In the genomic region with DNA sequence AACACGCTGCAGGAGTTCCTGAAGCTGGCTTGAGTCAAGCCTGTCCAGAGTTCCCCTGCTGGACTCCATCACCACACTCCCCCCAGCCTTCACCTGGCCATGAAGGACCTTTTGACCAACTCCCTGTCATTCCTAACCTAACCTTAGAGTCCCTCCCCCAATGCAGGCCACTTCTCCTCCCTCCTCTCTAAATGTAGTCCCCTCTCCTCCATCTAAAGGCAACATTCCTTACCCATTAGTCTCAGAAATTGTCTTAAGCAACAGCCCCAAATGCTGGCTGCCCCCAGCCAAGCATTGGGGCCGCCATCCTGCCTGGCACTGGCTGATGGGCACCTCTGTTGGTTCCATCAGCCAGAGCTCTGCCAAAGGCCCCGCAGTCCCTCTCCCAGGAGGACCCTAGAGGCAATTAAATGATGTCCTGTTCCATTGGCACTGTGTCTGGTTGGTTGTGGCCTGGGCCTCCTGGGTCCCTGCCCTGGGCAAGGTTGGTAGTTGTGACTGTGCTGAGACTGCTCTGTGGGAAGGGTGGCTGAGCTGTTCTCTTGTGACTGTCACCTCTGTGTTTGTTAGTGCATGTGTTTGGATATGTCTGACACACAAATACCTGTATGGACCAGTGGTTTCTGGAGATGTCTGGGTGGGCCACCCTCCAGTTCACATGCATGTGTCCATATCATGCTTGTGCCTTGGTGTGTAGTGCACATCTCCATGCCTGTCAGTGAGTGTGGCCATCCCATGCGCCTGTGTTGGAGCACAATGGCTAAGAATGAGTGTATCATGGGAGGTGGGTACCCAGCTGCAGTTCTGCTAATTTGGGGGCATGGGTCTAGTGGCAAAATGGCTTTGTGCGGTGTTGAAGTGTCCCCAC, we compare ENCODE assay signal across 9 cellular contexts. TPM values are rescaled to one million over a fixed set of nuclear protein-coding genes. Genes with fewer than 3 reads are reported as not detected.
A peak's percentile ranks its signal among the peaks of the same experiment; 100 is the strongest.
DNase-seq lines count a peak whose midpoint lies in the region; ATAC-seq and TF ChIP-seq lines count a peak whose summit lies in the region.
"Had no signal": no experiment of that assay in that cellular context is flagged by ENCODE, and none has a peak within 500 bp of the region (broad histone marks: within the 10 kb centered on the region; RNA-seq: fewer than 3 reads in every experiment).

No MANE protein-coding gene starts in this region.

- H2AK5ac ChIP-seq in trophoblast cell (ENCODE audit: low read length): no peak overlapping the region

- no peak overlapping the region for H3K4ac ChIP-seq in trophoblast cell (ENCODE audit: low read depth, low read length)

- no peak overlapping the region for H3K14ac ChIP-seq in trophoblast cell (ENCODE audit: low read length)

- no peak overlapping the region for H4K91ac ChIP-seq in trophoblast cell (ENCODE audit: low read depth, low read length)

- peak overlapping the region; percentile 87 for H3K4me3 Mint-ChIP-seq in endothelial cell (ENCODE audit: unreplicated experiment)

- H3K27me3 ChIP-seq in GM06990 (replicated peaks; ENCODE audit: control insufficient read depth, insufficient read depth, low read length) (no peaks in the 10 kb centered on the region), PC-3 (ENCODE audit: low read length) (no peaks in the 10 kb centered on the region), trophoblast cell (ENCODE audit: insufficient read depth, low read length) (no peaks in the 10 kb centered on the region)
- H3K27me3 ChIP-seq: SJSA1 had no signal

- H2BK5ac ChIP-seq in trophoblast cell (ENCODE audit: low read depth, low read length, poor library complexity): no peak overlapping the region

- H3K9me3 ChIP-seq in PC-3 (ENCODE audit: low read length): no peaks in the 10 kb centered on the region
- peaks cover 4% of the 10 kb centered on the region for H3K9me3 ChIP-seq in trophoblast cell (ENCODE audit: insufficient read depth, low read depth, low read length)
- H3K9me3 ChIP-seq: SJSA1 had no signal

- H3K36me3 ChIP-seq in GM06990 (ENCODE audit: control insufficient read depth, insufficient read depth, low read length) (peaks cover 3% of the 10 kb centered on the region), PC-3 (ENCODE audit: low read depth, low read length) (peaks cover 27% of the 10 kb centered on the region), trophoblast cell (ENCODE audit: control insufficient read depth in 1 of 2, insufficient read depth in 2 of 2, low read length in 2 of 2) (peaks cover 34 to 35% of the 10 kb centered on the region in 2 experiments)

- peak overlapping the region; percentile 99 for H3K27ac ChIP-seq in PC-3 (ENCODE audit: low read length)
- no peak overlapping the region for H3K27ac ChIP-seq in trophoblast cell (ENCODE audit: low read depth, low read length)
- H3K27ac ChIP-seq: SJSA1 had no signal

- H2AFZ ChIP-seq in PC-3 (ENCODE audit: low read length) (no peak overlapping the region), trophoblast cell (ENCODE audit: insufficient read depth, low read length, poor library complexity) (no peak overlapping the region)

- no peak overlapping the region for H3K9ac ChIP-seq in PC-3 (ENCODE audit: low read length)
- peak overlapping the region; percentile 19 for H3K9ac ChIP-seq in trophoblast cell (ENCODE audit: low read length)

- no peak overlapping the region for H2BK120ac ChIP-seq in trophoblast cell (ENCODE audit: insufficient read depth, low read length, poor library complexity)

- H3K4me1 Mint-ChIP-seq in endothelial cell (ENCODE audit: unreplicated experiment): peaks cover 24% of the 10 kb centered on the region

- H3K79me2 ChIP-seq in PC-3 (ENCODE audit: low read length) (peaks cover 34% of the 10 kb centered on the region), trophoblast cell (ENCODE audit: control insufficient read depth, insufficient read depth, low read length, poor library complexity) (peaks cover 4% of the 10 kb centered on the region)

- H3K79me1 ChIP-seq in trophoblast cell (ENCODE audit: low read length): peaks cover 5% of the 10 kb centered on the region

- H3K36me3 Mint-ChIP-seq in endothelial cell (ENCODE audit: low read depth, unreplicated experiment): peaks cover 24% of the 10 kb centered on the region

- intact Hi-C loops in PC-3 (cut with micrococcal nuclease): no loop called here

- peaks cover 22% of the 10 kb centered on the region for H3F3A ChIP-seq in PC-3 (ENCODE audit: low read length, unreplicated experiment)

- POLR2A ChIA-PET in PC-3 (lab: Charles Lee; ENCODE audit: unreplicated experiment): no interaction called here

- peak overlapping the region; percentile 15 for H3K18ac ChIP-seq in trophoblast cell (ENCODE audit: low read length)

- H3K4me3 ChIP-seq in GM06990 (replicated peaks; ENCODE audit: low read depth, low read length) (peak overlapping the region; percentile 88), PC-3 (ENCODE audit: low read length) (peak overlapping the region; percentile 75), trophoblast cell (ENCODE audit: low read depth, low read length) (peak overlapping the region; percentile 14)

- H4K20me1 ChIP-seq in PC-3 (ENCODE audit: low read length): peaks cover 9% of the 10 kb centered on the region; the same call in 1 of the 2 replicates

- peaks cover 15% of the 10 kb centered on the region for H3K27me3 Mint-ChIP-seq in endothelial cell (ENCODE audit: unreplicated experiment)

- H3K9me2 ChIP-seq in PC-3 (replicated peaks; ENCODE audit: low read length): no peaks in the 10 kb centered on the region

- TSS peak; percentile 79 for BruUV-seq in PC-3 (replicated peaks; lab: Mats Ljungman, UMichigan)

- CTCF ChIA-PET in PC-3 (lab: Charles Lee): no interaction called here

- DNase-seq in GM06990 (ENCODE audit: extremely low read depth, insufficient read length): no peak
- no peak for DNase-seq in PC-3
- DNase-seq in endothelial cell (ENCODE audit: low spot score): no peak
- DNase-seq in trophoblast cell: peak in 1 of 2 donors; percentile 51
- no peak for DNase-seq in T1000 (lab: John Stamatoyannopoulos, UW)
- DNase-seq in DMS153 treated with DMSO at 0.1 percent for 48 hours (lab: John Stamatoyannopoulos, UW; ENCODE audit: unreplicated experiment): no peak
- no peak for DNase-seq in RPMI8226

- no peak overlapping the region for H2BK12ac ChIP-seq in trophoblast cell (ENCODE audit: low read length)

- TF ChIP-seq CTCF in GM06990 (IDR thresholded peaks at IDR 0.05; ENCODE audit: insufficient read depth, low read length, poor library complexity, severe bottlenecking) (no peak), PC-3 (conservative IDR thresholded peaks at IDR 0.05; ENCODE audit: low read depth, low read length) (no peak), endothelial cell (IDR thresholded peaks at IDR 0.05; ENCODE audit: unreplicated experiment) (no peak)

- no peak overlapping the region for H4K12ac ChIP-seq in trophoblast cell (ENCODE audit: low read depth, low read length)

- H3K27ac Mint-ChIP-seq in endothelial cell (ENCODE audit: unreplicated experiment): peak overlapping the region; percentile 77

- H3K23ac ChIP-seq in trophoblast cell (ENCODE audit: low read length): no peak overlapping the region

- no CpG with 5 or more reads among the region's 5 CpGs for WGBS in trophoblast cell (ENCODE audit: extremely low coverage, insufficient coverage, insufficient read length)

- H3K4me2 ChIP-seq in PC-3 (ENCODE audit: low read length): peak overlapping the region; percentile 94
- peak overlapping the region; percentile 10 for H3K4me2 ChIP-seq in trophoblast cell (ENCODE audit: low read length)

- H3K9me3 Mint-ChIP-seq in endothelial cell (ENCODE audit: unreplicated experiment): no peaks in the 10 kb centered on the region

- no peak overlapping the region for H4K8ac ChIP-seq in trophoblast cell (ENCODE audit: low read depth, low read length)

- ATAC-seq in PC-3: no peak
- ATAC-seq in GM21529 (IDR thresholded peaks at IDR 0.05; ENCODE audit: unreplicated experiment): no peak

- peaks cover 74% of the 10 kb centered on the region for H3K4me1 ChIP-seq in PC-3 (ENCODE audit: insufficient read depth, low read length)
- peaks cover 17 to 36% of the 10 kb centered on the region in 2 experiments for H3K4me1 ChIP-seq in trophoblast cell (ENCODE audit: control insufficient read depth in 1 of 2, insufficient read depth in 2 of 2, low read length in 2 of 2)

RNA-seq across cellular contexts. Expression of gene SH3BGRL3, which starts 1.4 kb away (rescaled TPM):
- total RNA-seq in PC-3 (2014; rRNA removed) (181 and 193 TPM in 2 replicates), endothelial cell (ENCODE audit: unreplicated experiment) (226 TPM)
- polyA plus RNA-seq in trophoblast cell (2013): 179 and 184 TPM in 2 replicates

RNA-seq across cellular contexts. Expression of gene UBXN11, which starts 25.1 kb away (rescaled TPM):
- 19.4 and 24.6 TPM in 2 replicates for total RNA-seq in PC-3 (2014; rRNA removed)
- total RNA-seq in endothelial cell (ENCODE audit: unreplicated experiment): 16.0 TPM
- polyA plus RNA-seq in trophoblast cell (2013): 8.1 and 8.5 TPM in 2 replicates

RNA-seq across cellular contexts. Expression of gene CD52, which starts 36.4 kb away (rescaled TPM):
- total RNA-seq in PC-3 (2014; rRNA removed): not detected in 2 replicates
- 21.8 TPM for total RNA-seq in endothelial cell (ENCODE audit: unreplicated experiment)
- 2.0 and 2.4 TPM in 2 replicates for polyA plus RNA-seq in trophoblast cell (2013)
- total RNA-seq: SJSA1 had no signal

RNA-seq across cellular contexts. Expression of gene CEP85, which starts 47.3 kb away (rescaled TPM):
- total RNA-seq in PC-3 (2014; rRNA removed) (30.6 and 30.8 TPM in 2 replicates), endothelial cell (ENCODE audit: unreplicated experiment) (9.7 TPM)
- 53.1 and 54.6 TPM in 2 replicates for polyA plus RNA-seq in trophoblast cell (2013)

Comparison
In these comparisons a context has a peak if more than half of its experiments do, and no peak if none do; other contexts are left out.
1. H3K4me3 ChIP-seq: peak in every context shown above with its lines; median percentile 88 in GM06990; 75 in PC-3; 14 in trophoblast cell.
2. RNA of gene CD52, which starts 36.4 kb away (total RNA-seq): 21.8 TPM in endothelial cell (single experiment); not detected in PC-3; every median in the first group is over 10 times any median in the second.